In genomic region chr20:34877002-34877264, GRCh38 we compare ENCODE assay signal across 8 cellular contexts. TPM values are rescaled to one million over a fixed set of nuclear protein-coding genes. Genes with fewer than 3 reads are reported as not detected.
DNase-seq lines count a peak whose midpoint lies in the region; ATAC-seq and TF ChIP-seq lines count a peak whose summit lies in the region.

No MANE protein-coding gene starts in this region.

- H3K4me1 ChIP-seq in SJSA1 (replicated peaks) (peaks cover 22% of the 10 kb centered on the region), esophagus squamous epithelium (peaks cover 16 to 79% (median 35%) of the 10 kb centered on the region in 3 donors)

- TF ChIP-seq POLR2A in esophagus squamous epithelium (IDR thresholded peaks at IDR 0.05) = no peak

- no peak for TF ChIP-seq CTCF in esophagus squamous epithelium (IDR thresholded peaks at IDR 0.05)

- H3K9me3 ChIP-seq in SJSA1 (replicated peaks) (no peaks in the 10 kb centered on the region), esophagus squamous epithelium (no peaks in the 10 kb centered on the region)

- H3K27me3 ChIP-seq in SJSA1 (replicated peaks) = no peaks in the 10 kb centered on the region
- H3K27me3 ChIP-seq in esophagus squamous epithelium = no peaks in the 10 kb centered on the region

- peak overlapping the region; percentile 80 for H3K4me3 ChIP-seq in SJSA1
- H3K4me3 ChIP-seq in esophagus squamous epithelium = peak overlapping the region; percentile 67 to 96 (median 81)

- WGBS in esophagus squamous epithelium, 2 donors = 5% methylated on average over 12 of the region's 12 CpGs

- DNase-seq in ELR (ENCODE audit: low read depth) (peak; percentile 47), SJSA1 (ENCODE audit: low read depth in 1 of 2, low spot score in 2 of 2) (no peak), esophagus squamous epithelium (lab: John Stamatoyannopoulos, UW) (no peak), pons (ENCODE audit: low spot score) (peak; percentile 35), GDM1 (lab: John Stamatoyannopoulos, UW) (no peak), DMS153 treated with DMSO at 0.1 percent for 48 hours (lab: John Stamatoyannopoulos, UW; ENCODE audit: unreplicated experiment) (no peak)

- no peaks in the 10 kb centered on the region for H3K36me3 ChIP-seq in SJSA1
- no peaks in the 10 kb centered on the region for H3K36me3 ChIP-seq in esophagus squamous epithelium

- no peak for ATAC-seq in HG03196 (IDR thresholded peaks at IDR 0.05; ENCODE audit: unreplicated experiment)
- no peak for ATAC-seq in HG03378 (IDR thresholded peaks at IDR 0.05; ENCODE audit: unreplicated experiment)

- intact Hi-C loops in esophagus squamous epithelium (cut with DNase I) = loop anchor here (10.0 kb wide), 1 partner anchor 218 kb away; the partner anchor contains the start of gene TRPC4AP

- H3K27ac ChIP-seq in SJSA1 (no peak overlapping the region), esophagus squamous epithelium (peak overlapping the region; percentile 89 to 94 (median 92))

RNA-seq across cellular contexts. Expression of gene ACSS2, which starts 0.5 kb away (rescaled TPM):
- 26.1 and 27.0 TPM in 2 replicates for total RNA-seq in SJSA1 (2014; rRNA removed; shearing (Covaris generic))
- 10 to 100 TPM; 29.5 to 69.1 (median 43.6) TPM for total RNA-seq in esophagus squamous epithelium

RNA-seq across cellular contexts. Expression of gene GGT7, which starts 4.3 kb away (rescaled TPM):
- total RNA-seq in SJSA1 (2014; rRNA removed; shearing (Covaris generic)) = 1.5 and 3.9 TPM in 2 replicates
- 1 to 10 TPM; 1.8 to 8.2 (median 5.1) TPM for total RNA-seq in esophagus squamous epithelium

RNA-seq across cellular contexts. Expression of gene NCOA6, which starts 51.5 kb away (rescaled TPM):
- 4.7 TPM in 2 replicates for total RNA-seq in SJSA1 (2014; rRNA removed; shearing (Covaris generic))
- total RNA-seq in esophagus squamous epithelium = 10 to 100 TPM; 11.6 to 21.8 (median 18.1) TPM

Comparison
In these comparisons a context has a peak if more than half of its experiments do, and no peak if none do; other contexts are left out.
1. DNase-seq: peak in ELR (single experiment) and pons (single experiment); none in SJSA1 (0 of 2), esophagus squamous epithelium (single experiment), GDM1 (single experiment) and DMS153 treated with DMSO at 0.1 percent for 48 hours (single experiment).